Comparison of ENCODE assay signal across 8 cellular contexts in genomic region chr1:46331786-46332540, GRCh38. TPM values are rescaled to one million over a fixed set of nuclear protein-coding genes. Genes with fewer than 3 reads are reported as not detected.
A peak's percentile ranks its signal among the peaks of the same experiment; 100 is the strongest.
DNase-seq lines count a peak whose midpoint lies in the region; ATAC-seq, FAIRE-seq and TF ChIP-seq lines count a peak whose summit lies in the region.
"Not testable (repeated sequence)": the region's sequence is repeated elsewhere in the genome, so short reads cannot be mapped to it uniquely, and the experiment has no call there.

No MANE protein-coding gene starts in this region.

- peak; percentile 52 for FAIRE-seq in GM12891 (lab: Jason Lieb, UNC)

- not testable (repeated sequence) for H4K20me1 ChIP-seq in osteoblast (ENCODE audit: insufficient read depth, low read length)

- not testable (repeated sequence) for TF ChIP-seq POLR2A in GM12891 (IDR thresholded peaks at IDR 0.05; ENCODE audit: low read depth, low read length)

- not testable (repeated sequence) for H3K36me3 ChIP-seq in HEK293 (ENCODE audit: control insufficient read depth in 2 of 2, insufficient read depth in 1 of 2, low read length in 2 of 2); HUES6 (ENCODE audit: control insufficient read depth, insufficient read depth, low read length); WERI-Rb-1; kidney epithelial cell (ENCODE audit: control insufficient read depth, insufficient read depth, low read length); osteoblast (ENCODE audit: insufficient read depth, low read length); upper lobe of right lung

- intact Hi-C loops in upper lobe of right lung (cut with DNase I): not testable (repeated sequence)

- H3K4me1 ChIP-seq in HEK293 (ENCODE audit: control insufficient read depth, insufficient read depth, low read length); osteoblast (ENCODE audit: insufficient read depth, low read length); upper lobe of right lung: not testable (repeated sequence)
- H3K4me1 ChIP-seq in HUES6 (ENCODE audit: control insufficient read depth, insufficient read depth, low read length): peaks cover 27% of the 10 kb centered on the region

- not testable (repeated sequence) for H3K4me2 ChIP-seq in osteoblast (ENCODE audit: insufficient read depth, low read length)

- not testable (repeated sequence) for H3K4me3 ChIP-seq in HEK293 (ENCODE audit: low read depth, low read length); HUES6 (ENCODE audit: low read depth, low read length); WERI-Rb-1 (ENCODE audit: low read depth, low read length); osteoblast (ENCODE audit: insufficient read depth, low read length); upper lobe of right lung
- peak overlapping the region; percentile 29 for H3K4me3 ChIP-seq in kidney epithelial cell (ENCODE audit: low read depth, low read length)

- CTCF ChIA-PET in HEK293 (lab: Yijun Ruan, JAX): not testable (repeated sequence)

- H3K9me3 ChIP-seq in HEK293 (ENCODE audit: control insufficient read depth, insufficient read depth, low read depth, low read length); HUES6 (ENCODE audit: control insufficient read depth, insufficient read depth, low read depth, low read length); WERI-Rb-1 (ENCODE audit: severe bottlenecking); osteoblast (ENCODE audit: low read depth, low read length); upper lobe of right lung: not testable (repeated sequence)

- not testable (repeated sequence) for TF ChIP-seq CTCF in HEK293 (tag by site-specific recombination; IDR thresholded peaks at IDR 0.05); WERI-Rb-1 (IDR thresholded peaks at IDR 0.05; ENCODE audit: low read depth, low read length); kidney epithelial cell (IDR thresholded peaks at IDR 0.05; ENCODE audit: insufficient read depth, low read length, poor library complexity, severe bottlenecking); osteoblast (IDR thresholded peaks at IDR 0.05; ENCODE audit: extremely low read depth, low read depth, low read length); upper lobe of right lung (IDR thresholded peaks at IDR 0.05)

- H2AFZ ChIP-seq in osteoblast (ENCODE audit: low read length): peak overlapping the region; percentile 29

- H3K27me3 ChIP-seq in HUES6 (ENCODE audit: control insufficient read depth, insufficient read depth, low read length); WERI-Rb-1 (ENCODE audit: insufficient read depth, low read depth, severe bottlenecking); kidney epithelial cell (ENCODE audit: control insufficient read depth, insufficient read depth, low read length); osteoblast (ENCODE audit: insufficient read depth, low read length); upper lobe of right lung: not testable (repeated sequence)

- POLR2A ChIA-PET in HEK293 (lab: Yijun Ruan, JAX): interaction anchor here (0.8 kb wide), 1 partner anchor 29 kb away, joined by 3 read pairs; the partner anchor contains the start of genes LRRC41 and UQCRH

- DNase-seq in GM12891 (ENCODE audit: insufficient read length, low spot score); kidney epithelial cell (ENCODE audit: low read depth); osteoblast (ENCODE audit: insufficient read length, low spot score, missing footprints): not testable (repeated sequence)
- DNase-seq in WERI-Rb-1: peak; percentile 22
- peak; percentile 46 for DNase-seq in upper lobe of right lung

- H3K27ac ChIP-seq in HEK293 (ENCODE audit: extremely low read depth, low read depth, low read length); WERI-Rb-1; osteoblast (ENCODE audit: low read depth, low read length); upper lobe of right lung: not testable (repeated sequence)
- H3K27ac ChIP-seq in HUES6 (ENCODE audit: low read depth, low read length): peak overlapping the region; percentile 19; the same call in 1 of the 2 replicates

- ATAC-seq in GM19324 (IDR thresholded peaks at IDR 0.05; ENCODE audit: low FRiP score, unreplicated experiment): peak; percentile 40
- not testable (repeated sequence) for ATAC-seq in upper lobe of right lung

- H3K79me2 ChIP-seq in osteoblast (ENCODE audit: insufficient read depth, low read length): not testable (repeated sequence)

- H3K9ac ChIP-seq in HUES6 (ENCODE audit: low read length): peak overlapping the region; percentile 38

TF ChIP-seq in HEK293, 187 proteins besides CTCF, POLR2A, EP300 and RAD21:
- TF ChIP-seq ZIC2 (tag by site-specific recombination; IDR thresholded peaks at IDR 0.05): peak; percentile 93
- TF ChIP-seq ZNF677 (tag by site-specific recombination; IDR thresholded peaks at IDR 0.05): peak; percentile 79

RNA-seq across cellular contexts. Expression of gene NSUN4, which starts 8.6 kb away (rescaled TPM):
- 17.3 TPM for polyA plus RNA-seq in GM12891 (2012; ENCODE audit: low read depth, missing spikeins)
- total RNA-seq in kidney epithelial cell (24.0 and 29.6 TPM in 2 replicates), osteoblast (17.4 and 20.3 TPM in 2 replicates), upper lobe of right lung (27.7 TPM)

RNA-seq across cellular contexts. Expression of gene UQCRH, which starts 28.5 kb away (rescaled TPM):
- 648 TPM for polyA plus RNA-seq in GM12891 (2012; ENCODE audit: low read depth, missing spikeins)
- 435 and 575 TPM in 2 replicates for total RNA-seq in kidney epithelial cell
- 197 and 202 TPM in 2 replicates for total RNA-seq in osteoblast
- total RNA-seq in upper lobe of right lung: 145 TPM

RNA-seq across cellular contexts. Expression of gene LRRC41, which starts 28.5 kb away (rescaled TPM):
- 30.5 TPM for polyA plus RNA-seq in GM12891 (2012; ENCODE audit: low read depth, missing spikeins)
- total RNA-seq in kidney epithelial cell (102 and 132 TPM in 2 replicates), osteoblast (103 and 104 TPM in 2 replicates), upper lobe of right lung (53.6 TPM)
